ENCODE assay signal across 8 cellular contexts in the genomic region with DNA sequence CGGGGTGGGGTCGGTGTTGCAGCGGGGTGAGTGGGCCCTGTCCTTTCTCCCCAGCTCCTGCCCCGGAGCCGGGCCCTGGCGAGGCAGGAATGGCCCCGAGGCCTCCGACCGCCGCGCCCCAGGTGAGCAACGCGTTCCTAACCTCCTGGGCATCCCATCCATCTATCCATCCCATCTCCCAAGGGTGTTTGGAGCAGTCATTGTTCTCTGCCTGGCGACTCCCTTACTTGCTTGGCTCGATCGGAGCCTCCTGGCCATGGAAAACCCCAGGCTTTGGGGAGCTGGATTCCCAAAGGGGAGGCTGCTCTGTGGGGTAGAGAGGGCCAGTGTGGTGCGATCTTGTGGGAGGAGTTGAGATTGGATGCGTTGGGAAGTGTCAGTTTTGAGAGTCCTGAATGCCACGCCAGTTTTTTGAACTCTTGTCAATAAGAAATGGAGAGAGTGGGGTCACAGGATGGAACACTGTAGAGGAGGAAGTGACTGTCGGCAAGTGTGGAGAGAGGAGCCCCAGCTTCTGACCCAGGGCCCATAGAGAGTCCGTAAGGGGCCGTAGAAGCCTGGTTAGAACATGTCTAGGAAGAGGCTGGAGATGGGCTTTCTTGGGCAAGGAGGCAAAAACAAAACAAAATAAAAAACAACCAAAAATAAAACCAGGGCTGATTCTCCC. TPM values are rescaled to one million over a fixed set of nuclear protein-coding genes. Genes with fewer than 3 reads are reported as not detected.
A peak's percentile ranks its signal among the peaks of the same experiment; 100 is the strongest.
DNase-seq lines count a peak whose midpoint lies in the region; ATAC-seq and TF ChIP-seq lines count a peak whose summit lies in the region.

No MANE protein-coding gene starts in this region.

- no peak for DNase-seq in GM12864 (ENCODE audit: low read depth)
- DNase-seq in RWPE1 (ENCODE audit: low spot score): peak; percentile 49
- peak in 1 of 10 donors; percentile 47 for DNase-seq in dorsolateral prefrontal cortex
- no peak for DNase-seq in transverse colon
- no peak for DNase-seq in NCI-H1436 treated with DMSO at 0.1 percent for 48 hours (lab: John Stamatoyannopoulos, UW)
- DNase-seq in kidney glomerular epithelial cell (lab: John Stamatoyannopoulos, UW): no peak

- POLR2A ChIA-PET in RWPE1 (lab: Yijun Ruan, JAX; ENCODE audit: low non-redundant PET): no interaction called here

- TF ChIP-seq EP300 in transverse colon (IDR thresholded peaks at IDR 0.05; ENCODE audit: low read depth): no peak

- intact Hi-C loops in dorsolateral prefrontal cortex (cut with DNase I) (loop anchor here (5.0 to 10.0 kb wide), 3 partner anchors 165 to 587 kb away; a partner anchor contains a TSS), transverse colon (cut with DNase I; ENCODE audit: low total_unique reads) (no loop called here)

- peak overlapping the region; percentile 64 for H3K4me3 ChIP-seq in GM12864 (ENCODE audit: low read depth, low read length)
- peak overlapping the region; percentile 61 to 100 (median 98) for H3K4me3 ChIP-seq in dorsolateral prefrontal cortex
- H3K4me3 ChIP-seq in mesodermal cell (ENCODE audit: extremely low read depth, insufficient read depth, low read length, poor library complexity, severe bottlenecking): peak overlapping the region; percentile 78
- H3K4me3 ChIP-seq in transverse colon: peak overlapping the region; percentile 89 to 99 (median 96)

- H3K4me1 ChIP-seq in mesodermal cell (ENCODE audit: control insufficient read depth, insufficient read depth, low read length, poor library complexity, severe bottlenecking): no peaks in the 10 kb centered on the region
- peaks cover 0 to 9% (median 8%) of the 10 kb centered on the region in 4 donors for H3K4me1 ChIP-seq in transverse colon

- peak; percentile 11 for ATAC-seq in HG02588 (IDR thresholded peaks at IDR 0.05; ENCODE audit: unreplicated experiment)

- H3K27ac ChIP-seq in RWPE1 (peak overlapping the region; percentile 77), dorsolateral prefrontal cortex (peak overlapping the region in 47 of 59 donors; percentile 45 to 97 (median 85)), mesodermal cell (ENCODE audit: low read depth, low read length, severe bottlenecking) (no peak overlapping the region), transverse colon (peak overlapping the region; percentile 78 to 90 (median 84))

- in situ Hi-C loops in transverse colon (cut with MboI; ENCODE audit: low pct_ligation_motif_present in 1 of 4, low pct_unique_long_range_greater_than_20kb in 1 of 4, low sequenced_read_pairs in 3 of 4): no loop called here

- CTCF ChIA-PET in RWPE1 (lab: Yijun Ruan, JAX): interaction anchor here (0.6 to 1.0 kb wide), 3 partner anchors 13 to 375 kb away, joined by 4 read pairs; no protein-coding TSS in a partner anchor

- TF ChIP-seq POLR2A in transverse colon (IDR thresholded peaks at IDR 0.05): no peak

- H3K9me3 ChIP-seq in mesodermal cell (ENCODE audit: control insufficient read depth, low read length): peaks cover 27% of the 10 kb centered on the region
- H3K9me3 ChIP-seq in transverse colon: no peaks in the 10 kb centered on the region

- TF ChIP-seq CTCF in GM12864 (IDR thresholded peaks at IDR 0.05; ENCODE audit: low read depth, low read length, missing control alignments): no peak
- no peak for TF ChIP-seq CTCF in RWPE1 (conservative IDR thresholded peaks at IDR 0.05; ENCODE audit: low read depth)
- TF ChIP-seq CTCF in dorsolateral prefrontal cortex (IDR thresholded peaks at IDR 0.05 in 54 of 56, conservative IDR thresholded peaks at IDR 0.05 in 2 of 56; ENCODE audit: low read depth in 1 of 56, partially characterized antibody in 56 of 56): no peak
- TF ChIP-seq CTCF in transverse colon (IDR thresholded peaks at IDR 0.05): no peak

- WGBS in mesodermal cell (ENCODE audit: insufficient coverage in 2 of 2), 2 experiments: 4 to 12% methylated on average over 19 to 22 of the region's 22 CpGs
- WGBS in transverse colon (ENCODE audit: low coverage in 1 of 2), 2 donors: 13 to 39% methylated on average over 3 to 20 of the region's 22 CpGs

- H3K36me3 ChIP-seq in mesodermal cell (ENCODE audit: control insufficient read depth, insufficient read depth, low read length): peaks cover 43% of the 10 kb centered on the region
- H3K36me3 ChIP-seq in transverse colon: peaks cover 0 to 6% (median 0%) of the 10 kb centered on the region in 4 donors

- H3K27me3 ChIP-seq in dorsolateral prefrontal cortex (no peaks in the 10 kb centered on the region), transverse colon (no peaks in the 10 kb centered on the region)

RNA-seq across cellular contexts. Expression of a gene that starts 0.7 kb away (rescaled TPM):
- total RNA-seq in dorsolateral prefrontal cortex: 10 to 100 TPM; 43.3 to 78.1 (median 60.5) TPM
- polyA plus RNA-seq in mesodermal cell (2013, experiment 1 of 2): 31.4 TPM
- polyA plus RNA-seq in mesodermal cell (2013, experiment 2 of 2): 37.0 TPM
- 10 to 100 TPM; 10.1 to 78.2 (median 16.4) TPM for total RNA-seq in transverse colon
